ENCODE assay signal across 8 cellular contexts in genomic region chr12:127293507-127294310, GRCh38.
DNase-seq lines count a peak whose midpoint lies in the region; ATAC-seq and TF ChIP-seq lines count a peak whose summit lies in the region.

No MANE protein-coding gene starts in this region.

- H3K9me3 ChIP-seq in ascending aorta: no peaks in the 10 kb centered on the region

- no peaks in the 10 kb centered on the region for H3K27me3 ChIP-seq in ascending aorta

- in situ Hi-C loops in SK-MEL-5 (cut with HindIII; ENCODE audit: low pct_unique_long_range_greater_than_20kb, low sequenced_read_pairs): no loop called here

- H3K4me3 ChIP-seq in GM12865 (ENCODE audit: low read depth, low read length): no peak overlapping the region
- H3K4me3 ChIP-seq in ascending aorta: no peak overlapping the region

- H3K27ac ChIP-seq in ascending aorta: no peak overlapping the region

- ATAC-seq in HG02870 (IDR thresholded peaks at IDR 0.05; ENCODE audit: unreplicated experiment) (no peak), GM21528 (IDR thresholded peaks at IDR 0.05; ENCODE audit: low FRiP score, unreplicated experiment) (no peak)

- DNase-seq in GM12865 (ENCODE audit: low read depth) (peak; percentile 52), HK-2 (ENCODE audit: unreplicated experiment) (peak; percentile 85), SK-MEL-5 (ENCODE audit: low read depth, low spot score) (peak; percentile 78), ascending aorta (ENCODE audit: low spot score in 2 of 2) (no peak), iPS-NIHi11 (ENCODE audit: low spot score) (peak; percentile 11)
- DNase-seq in stimulated activated CD4-positive, alpha-beta T cell treated with anti-CD3 and anti-CD28 coated beads, Interleukin-1b, Interleukin-23, amount 100 ng/mL, for 48 hours: peak; percentile 37

- no peaks in the 10 kb centered on the region for H3K36me3 ChIP-seq in ascending aorta

- no peaks in the 10 kb centered on the region for H3K4me1 ChIP-seq in ascending aorta

- TF ChIP-seq CTCF in GM12865 (IDR thresholded peaks at IDR 0.05; ENCODE audit: insufficient read depth, low read depth, low read length, missing control alignments) (peak; percentile 79), ascending aorta (IDR thresholded peaks at IDR 0.05) (peak in 2 of 3 experiments; percentile 15 to 40)

- intact Hi-C loops in ascending aorta (cut with DNase I): no loop called here

Comparison
In these comparisons a context has a peak if more than half of its experiments do, and no peak if none do; other contexts are left out.
1. DNase-seq: peak in GM12865 (single experiment), HK-2 (single experiment), SK-MEL-5 (single experiment), iPS-NIHi11 (single experiment) and stimulated activated CD4-positive, alpha-beta T cell treated with anti-CD3 and anti-CD28 coated beads, Interleukin-1b, Interleukin-23, amount 100 ng/mL, for 48 hours (single experiment); none in ascending aorta (0 of 2).